ENCODE assay signal across 18 cellular contexts in the genomic region with DNA sequence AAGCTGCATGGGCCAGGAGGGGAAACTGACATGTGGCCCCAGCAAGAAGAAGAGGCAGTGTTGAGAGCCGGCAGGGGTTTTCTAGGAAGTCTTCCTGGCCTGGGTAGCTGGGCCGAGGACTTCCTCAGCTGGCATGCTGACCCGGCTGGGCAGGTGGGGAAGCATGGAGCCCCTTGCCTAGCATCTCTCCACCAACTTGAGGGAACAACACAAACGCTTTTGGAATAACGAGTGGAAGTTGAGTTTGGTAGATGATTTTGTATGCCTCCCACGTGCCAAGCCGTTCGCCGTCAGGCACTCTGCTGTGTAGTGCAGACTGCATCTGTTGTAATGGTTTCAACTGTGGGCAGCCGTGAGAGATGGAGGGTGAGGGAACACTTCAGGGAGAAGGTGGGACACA. TPM values are rescaled to one million over a fixed set of nuclear protein-coding genes. Genes with fewer than 3 reads are reported as not detected.
DNase-seq lines count a peak whose midpoint lies in the region; ATAC-seq, FAIRE-seq and TF ChIP-seq lines count a peak whose summit lies in the region.
"Had no signal": no experiment of that assay in that cellular context is flagged by ENCODE, and none has a peak within 500 bp of the region (broad histone marks: within the 10 kb centered on the region; RNA-seq: fewer than 3 reads in every experiment).

No MANE protein-coding gene starts in this region.

- peak overlapping the region; percentile 71 for H3K27ac Mint-ChIP-seq in stimulated activated naive CD8-positive, alpha-beta T cell treated with anti-CD3 and anti-CD28 coated beads, Interleukin-15, Interleukin-2, amounts not matched to agents 100 ng/mL and 50 ng/mL, for 24 hours
- H3K27ac Mint-ChIP-seq in stimulated activated naive CD8-positive, alpha-beta T cell treated with anti-CD3 and anti-CD28 coated beads, Interleukin-15, amount 100 ng/mL, for 72 hours = peak overlapping the region in 1 of 2 donors; percentile 95
- H3K27ac Mint-ChIP-seq in activated CD8-positive, alpha-beta T cell treated with anti-CD3 and anti-CD28 coated beads for 36 hours = peak overlapping the region; percentile 92
- peak overlapping the region; percentile 7 for H3K27ac Mint-ChIP-seq in glutamatergic neuron (ENCODE audit: unreplicated experiment)
- H3K27ac Mint-ChIP-seq in type B pancreatic cell = peak overlapping the region; percentile 10
- H3K27ac Mint-ChIP-seq: B cell had no signal

- CTCF ChIA-PET in activated CD8-positive, alpha-beta T cell treated with anti-CD3 and anti-CD28 coated beads for 36 hours (lab: Charles Lee) = interaction anchor here (1.3 to 1.8 kb wide), 2 partner anchors 12 to 38 kb away, joined by 5 read pairs; no protein-coding TSS in a partner anchor

- no peaks in the 10 kb centered on the region for H3K9me3 Mint-ChIP-seq in stimulated activated naive CD8-positive, alpha-beta T cell treated with anti-CD3 and anti-CD28 coated beads, Interleukin-15, Interleukin-2, amounts not matched to agents 100 ng/mL and 50 ng/mL, for 24 hours
- no peaks in the 10 kb centered on the region for H3K9me3 Mint-ChIP-seq in stimulated activated naive CD8-positive, alpha-beta T cell treated with anti-CD3 and anti-CD28 coated beads, Interleukin-15, amount 100 ng/mL, for 72 hours
- no peaks in the 10 kb centered on the region for H3K9me3 Mint-ChIP-seq in activated CD8-positive, alpha-beta T cell treated with anti-CD3 and anti-CD28 coated beads for 36 hours
- H3K9me3 Mint-ChIP-seq in glutamatergic neuron (ENCODE audit: unreplicated experiment) (peaks cover 11% of the 10 kb centered on the region), type B pancreatic cell (no peaks in the 10 kb centered on the region)

- H3K4me1 Mint-ChIP-seq in stimulated activated naive CD8-positive, alpha-beta T cell treated with anti-CD3 and anti-CD28 coated beads, Interleukin-15, Interleukin-2, amounts not matched to agents 100 ng/mL and 50 ng/mL, for 24 hours (ENCODE audit: low read depth) = peaks cover 88% of the 10 kb centered on the region
- H3K4me1 Mint-ChIP-seq in stimulated activated naive CD8-positive, alpha-beta T cell treated with anti-CD3 and anti-CD28 coated beads, Interleukin-15, amount 100 ng/mL, for 72 hours = peaks cover 68% of the 10 kb centered on the region
- peaks cover 66% of the 10 kb centered on the region for H3K4me1 Mint-ChIP-seq in activated CD8-positive, alpha-beta T cell treated with anti-CD3 and anti-CD28 coated beads for 36 hours (ENCODE audit: low read depth)
- H3K4me1 Mint-ChIP-seq in glutamatergic neuron (ENCODE audit: low read depth, unreplicated experiment) (peaks cover 46% of the 10 kb centered on the region), type B pancreatic cell (ENCODE audit: unreplicated experiment) (peaks cover 26% of the 10 kb centered on the region)

- no peak overlapping the region for H3K4me3 Mint-ChIP-seq in stimulated activated naive CD8-positive, alpha-beta T cell treated with anti-CD3 and anti-CD28 coated beads, Interleukin-15, Interleukin-2, amounts not matched to agents 100 ng/mL and 50 ng/mL, for 24 hours
- peak overlapping the region in 1 of 2 donors; percentile 46 for H3K4me3 Mint-ChIP-seq in stimulated activated naive CD8-positive, alpha-beta T cell treated with anti-CD3 and anti-CD28 coated beads, Interleukin-15, amount 100 ng/mL, for 72 hours
- no peak overlapping the region for H3K4me3 Mint-ChIP-seq in activated CD8-positive, alpha-beta T cell treated with anti-CD3 and anti-CD28 coated beads for 36 hours
- H3K4me3 Mint-ChIP-seq in glutamatergic neuron (ENCODE audit: unreplicated experiment) (no peak overlapping the region), type B pancreatic cell (no peak overlapping the region)
- H3K4me3 Mint-ChIP-seq: B cell had no signal

- no peak for FAIRE-seq in HTR-8/SVneo (lab: Jason Lieb, UNC)
- FAIRE-seq: colon, frontal cortex had no signal

- no peak for ATAC-seq in stimulated activated naive CD8-positive, alpha-beta T cell treated with anti-CD3 and anti-CD28 coated beads, Interleukin-15, amount 100 ng/mL, for 72 hours
- ATAC-seq in activated CD8-positive, alpha-beta T cell treated with anti-CD3 and anti-CD28 coated beads for 36 hours = no peak
- ATAC-seq in HG03432 (IDR thresholded peaks at IDR 0.05; ENCODE audit: unreplicated experiment) = no peak

- TF ChIP-seq CTCF in activated CD8-positive, alpha-beta T cell treated with anti-CD3 and anti-CD28 coated beads for 36 hours (IDR thresholded peaks at IDR 0.05) = no peak
- TF ChIP-seq CTCF in glutamatergic neuron (IDR thresholded peaks at IDR 0.05; ENCODE audit: partially characterized antibody, unreplicated experiment) = no peak
- no peak for TF ChIP-seq CTCF in type B pancreatic cell (conservative IDR thresholded peaks at IDR 0.05)

- no peaks in the 10 kb centered on the region for H3K27me3 Mint-ChIP-seq in stimulated activated naive CD8-positive, alpha-beta T cell treated with anti-CD3 and anti-CD28 coated beads, Interleukin-15, Interleukin-2, amounts not matched to agents 100 ng/mL and 50 ng/mL, for 24 hours
- H3K27me3 Mint-ChIP-seq in stimulated activated naive CD8-positive, alpha-beta T cell treated with anti-CD3 and anti-CD28 coated beads, Interleukin-15, amount 100 ng/mL, for 72 hours = no peaks in the 10 kb centered on the region
- no peaks in the 10 kb centered on the region for H3K27me3 Mint-ChIP-seq in activated CD8-positive, alpha-beta T cell treated with anti-CD3 and anti-CD28 coated beads for 36 hours
- H3K27me3 Mint-ChIP-seq in glutamatergic neuron (ENCODE audit: unreplicated experiment) (peaks cover 13% of the 10 kb centered on the region), type B pancreatic cell (no peaks in the 10 kb centered on the region)
- H3K27me3 Mint-ChIP-seq: B cell, progenitor cell of endocrine pancreas had no signal

- DNase-seq in stimulated activated naive CD8-positive, alpha-beta T cell treated with anti-CD3 and anti-CD28 coated beads, Interleukin-15, amount 100 ng/mL, for 72 hours = no peak
- no peak for DNase-seq in activated CD8-positive, alpha-beta T cell treated with anti-CD3 and anti-CD28 coated beads for 36 hours
- no peak for DNase-seq in glutamatergic neuron
- no peak for DNase-seq in type B pancreatic cell (ENCODE audit: extremely low spot score, unreplicated experiment)
- DNase-seq in HTR-8/SVneo (ENCODE audit: insufficient read length, low spot score) = no peak
- no peak for DNase-seq in midbrain (lab: John Stamatoyannopoulos, UW)
- DNase-seq: activated CD4-positive, CD25-positive, alpha-beta regulatory T cell; GOT3; left ventricle myocardium inferior; NCI-H187 treated with DMSO at 0.1 percent for 48 hours; NCI-H510A; tibial artery had no signal

- POLR2A ChIA-PET in activated CD8-positive, alpha-beta T cell treated with anti-CD3 and anti-CD28 coated beads for 36 hours (lab: Charles Lee) = interaction anchor here (2.3 kb wide), 1 partner anchor 9 kb away, joined by 9 read pairs; no protein-coding TSS in a partner anchor

- H3K36me3 Mint-ChIP-seq in stimulated activated naive CD8-positive, alpha-beta T cell treated with anti-CD3 and anti-CD28 coated beads, Interleukin-15, Interleukin-2, amounts not matched to agents 100 ng/mL and 50 ng/mL, for 24 hours (ENCODE audit: low read depth) = peaks cover 34% of the 10 kb centered on the region
- H3K36me3 Mint-ChIP-seq in activated CD8-positive, alpha-beta T cell treated with anti-CD3 and anti-CD28 coated beads for 36 hours (ENCODE audit: low read depth) = peaks cover 18% of the 10 kb centered on the region
- H3K36me3 Mint-ChIP-seq in glutamatergic neuron (ENCODE audit: unreplicated experiment) (no peaks in the 10 kb centered on the region), type B pancreatic cell (no peaks in the 10 kb centered on the region)

- intact Hi-C loops in activated CD8-positive, alpha-beta T cell treated with anti-CD3 and anti-CD28 coated beads for 36 hours (cut with micrococcal nuclease) = no loop called here

RNA-seq across cellular contexts. Expression of a gene that starts 7.3 kb away (rescaled TPM):
- 10 to 100 TPM; 10.0 to 10.1 TPM for total RNA-seq in activated CD8-positive, alpha-beta T cell treated with anti-CD3 and anti-CD28 coated beads for 36 hours
- 44.3 TPM for total RNA-seq in glutamatergic neuron (ENCODE audit: unreplicated experiment)
- total RNA-seq in type B pancreatic cell (ENCODE audit: low replicate concordance) = 26.3 and 26.5 TPM in 2 replicates
